8 cellular contexts compared by ENCODE assay signal in genomic region chr3:134486577-134487041, GRCh38. TPM values are rescaled to one million over a fixed set of nuclear protein-coding genes. Genes with fewer than 3 reads are reported as not detected.
DNase-seq lines count a peak whose midpoint lies in the region; ATAC-seq and TF ChIP-seq lines count a peak whose summit lies in the region.

No MANE protein-coding gene starts in this region.

- H3K4me1 Mint-ChIP-seq in activated naive CD4-positive, alpha-beta T cell treated with anti-CD3 and anti-CD28 coated beads for 36 hours (ENCODE audit: low read depth), result peaks cover 47% of the 10 kb centered on the region
- H3K4me1 Mint-ChIP-seq in endothelial cell (ENCODE audit: unreplicated experiment), result peaks cover 41% of the 10 kb centered on the region
- H3K4me1 Mint-ChIP-seq in naive thymus-derived CD8-positive, alpha-beta T cell, result peaks cover 23 to 69% (median 65%) of the 10 kb centered on the region in 4 donors

- peaks cover 12% of the 10 kb centered on the region for H3K36me3 Mint-ChIP-seq in activated naive CD4-positive, alpha-beta T cell treated with anti-CD3 and anti-CD28 coated beads for 36 hours (ENCODE audit: low read depth)
- peaks cover 2% of the 10 kb centered on the region for H3K36me3 Mint-ChIP-seq in endothelial cell (ENCODE audit: low read depth, unreplicated experiment)
- H3K36me3 Mint-ChIP-seq in naive thymus-derived CD8-positive, alpha-beta T cell, result peaks cover 0 to 17% (median 0%) of the 10 kb centered on the region in 3 donors

- H3K36me3 ChIP-seq in SU-DHL-6 (ENCODE audit: low read length), result peaks cover 7% of the 10 kb centered on the region; the same call in 1 of the 2 replicates

- no peaks in the 10 kb centered on the region for H3K27me3 ChIP-seq in SU-DHL-6 (ENCODE audit: low read length)

- POLR2A ChIA-PET in naive thymus-derived CD8-positive, alpha-beta T cell (lab: Charles Lee), result interaction anchor here (1.1 to 3.1 kb wide), 4 partner anchors 8 to 913 kb away, joined by 3 to 25 read pairs (median 10); partner anchors contain the start of genes CDV3 and RYK

- CTCF ChIA-PET in activated naive CD4-positive, alpha-beta T cell treated with anti-CD3 and anti-CD28 coated beads for 36 hours (lab: Charles Lee), result interaction anchor here (6.2 kb wide), 1 partner anchor 13 kb away, joined by 59 read pairs; no protein-coding TSS in a partner anchor

- intact Hi-C loops in activated naive CD4-positive, alpha-beta T cell treated with anti-CD3 and anti-CD28 coated beads for 36 hours (cut with micrococcal nuclease), result loop anchor here (1.0 to 5.0 kb wide), 10 partner anchors 10 to 1824 kb away; partner anchors contain the start of genes MSL2, NPHP3, SRPRB and UBA5

- peak; percentile 34 for DNase-seq in activated naive CD4-positive, alpha-beta T cell treated with anti-CD3 and anti-CD28 coated beads for 36 hours
- DNase-seq in activated naive CD4-positive, alpha-beta T cell treated with Interleukin-2 at 50 U/mL for 16 hours, result no peak
- DNase-seq in endothelial cell (ENCODE audit: low spot score) (no peak), COLO668 (lab: John Stamatoyannopoulos, UW; ENCODE audit: unreplicated experiment) (no peak), ACHN (no peak)
- peak in 8 of 10 donors; percentile 14 to 68 (median 51) for DNase-seq in naive thymus-derived CD8-positive, alpha-beta T cell

- peak overlapping the region; percentile 98 for H3K27ac Mint-ChIP-seq in activated naive CD4-positive, alpha-beta T cell treated with anti-CD3 and anti-CD28 coated beads for 36 hours
- H3K27ac Mint-ChIP-seq in endothelial cell (ENCODE audit: unreplicated experiment), result peak overlapping the region; percentile 91
- peak overlapping the region; percentile 32 to 100 (median 99) for H3K27ac Mint-ChIP-seq in naive thymus-derived CD8-positive, alpha-beta T cell

- TF ChIP-seq CTCF in SU-DHL-6 (IDR thresholded peaks at IDR 0.05; ENCODE audit: insufficient read depth, low read length, poor library complexity, severe bottlenecking) (no peak), endothelial cell (IDR thresholded peaks at IDR 0.05; ENCODE audit: unreplicated experiment) (no peak)

- H3K27me3 Mint-ChIP-seq in activated naive CD4-positive, alpha-beta T cell treated with anti-CD3 and anti-CD28 coated beads for 36 hours (ENCODE audit: low read depth), result no peaks in the 10 kb centered on the region
- H3K27me3 Mint-ChIP-seq in endothelial cell (ENCODE audit: unreplicated experiment), result peaks cover 8% of the 10 kb centered on the region
- H3K27me3 Mint-ChIP-seq in naive thymus-derived CD8-positive, alpha-beta T cell, result no peaks in the 10 kb centered on the region

- in situ Hi-C loops in ACHN (cut with HindIII; ENCODE audit: low pct_ligation_motif_present, low pct_unique_long_range_greater_than_20kb, low sequenced_read_pairs), result loop anchor here (25.0 kb wide), 1 partner anchor 199 kb away; no protein-coding TSS in a partner anchor

- peak overlapping the region; percentile 81 for H3K27ac ChIP-seq in SU-DHL-6 (ENCODE audit: low read depth, low read length)

- H3K4me3 ChIP-seq in SU-DHL-6 (ENCODE audit: insufficient read depth, low read length, poor library complexity, severe bottlenecking), result peak overlapping the region; percentile 99

- no peaks in the 10 kb centered on the region for H3K9me2 ChIP-seq in SU-DHL-6 (replicated peaks; ENCODE audit: insufficient read depth, low read length)

- no peaks in the 10 kb centered on the region for H4K20me1 ChIP-seq in SU-DHL-6 (ENCODE audit: low read depth, low read length)

- peak overlapping the region; percentile 92 for H3K4me2 ChIP-seq in SU-DHL-6 (ENCODE audit: low read depth, low read length, poor library complexity, severe bottlenecking)

- peak; percentile 9 for ATAC-seq in HG03159 (IDR thresholded peaks at IDR 0.05; ENCODE audit: unreplicated experiment)
- peak; percentile 44 to 46 for ATAC-seq in naive thymus-derived CD8-positive, alpha-beta T cell

- peak overlapping the region; percentile 2 for H2AFZ ChIP-seq in SU-DHL-6 (ENCODE audit: low read depth, low read length, severe bottlenecking)

- H3F3A ChIP-seq in SU-DHL-6 (ENCODE audit: insufficient read depth), result peaks cover 12% of the 10 kb centered on the region; the same call in 1 of the 2 replicates

- H3K9ac ChIP-seq in SU-DHL-6 (ENCODE audit: low read length), result peak overlapping the region; percentile 98

- no peaks in the 10 kb centered on the region for H3K9me3 ChIP-seq in SU-DHL-6 (ENCODE audit: insufficient read depth, low read length)

- H3K4me3 Mint-ChIP-seq in activated naive CD4-positive, alpha-beta T cell treated with anti-CD3 and anti-CD28 coated beads for 36 hours, result peak overlapping the region; percentile 87
- peak overlapping the region; percentile 98 for H3K4me3 Mint-ChIP-seq in endothelial cell (ENCODE audit: unreplicated experiment)
- peak overlapping the region; percentile 96 to 100 (median 100) for H3K4me3 Mint-ChIP-seq in naive thymus-derived CD8-positive, alpha-beta T cell

- no peaks in the 10 kb centered on the region for H3K9me3 Mint-ChIP-seq in activated naive CD4-positive, alpha-beta T cell treated with anti-CD3 and anti-CD28 coated beads for 36 hours
- no peaks in the 10 kb centered on the region for H3K9me3 Mint-ChIP-seq in endothelial cell (ENCODE audit: unreplicated experiment)
- H3K9me3 Mint-ChIP-seq in naive thymus-derived CD8-positive, alpha-beta T cell, result no peaks in the 10 kb centered on the region

- peaks cover 77% of the 10 kb centered on the region for H3K79me2 ChIP-seq in SU-DHL-6 (ENCODE audit: insufficient read depth, low read length)

RNA-seq across cellular contexts. Expression of gene CEP63, which starts 0.8 kb away (rescaled TPM):
- 10 to 100 TPM; 26.9 to 27.0 TPM for total RNA-seq in activated naive CD4-positive, alpha-beta T cell treated with anti-CD3 and anti-CD28 coated beads for 36 hours
- 16.8 TPM for total RNA-seq in endothelial cell (ENCODE audit: unreplicated experiment)
- 10 to 100 TPM; 33.0 to 40.1 TPM for total RNA-seq in naive thymus-derived CD8-positive, alpha-beta T cell
- polyA plus RNA-seq in naive thymus-derived CD8-positive, alpha-beta T cell, result 10 to 100 TPM; 16.2 to 32.2 (median 26.0) TPM

RNA-seq across cellular contexts. Expression of gene ANAPC13, which starts 0.8 kb away (rescaled TPM):
- total RNA-seq in activated naive CD4-positive, alpha-beta T cell treated with anti-CD3 and anti-CD28 coated beads for 36 hours, result 10 to 100 TPM; 42.6 to 44.7 TPM
- 59.4 TPM for total RNA-seq in endothelial cell (ENCODE audit: unreplicated experiment)
- total RNA-seq in naive thymus-derived CD8-positive, alpha-beta T cell, result 10 to 100 TPM; 36.1 to 36.4 TPM
- 10 to 100 TPM; 88.9 to 96.1 (median 90.5) TPM for polyA plus RNA-seq in naive thymus-derived CD8-positive, alpha-beta T cell

Comparison
In these comparisons a context has a peak if more than half of its experiments do, and no peak if none do; other contexts are left out.
1. DNase-seq: peak in activated naive CD4-positive, alpha-beta T cell treated with anti-CD3 and anti-CD28 coated beads for 36 hours (single experiment) and naive thymus-derived CD8-positive, alpha-beta T cell (8 of 10); none in activated naive CD4-positive, alpha-beta T cell treated with Interleukin-2 at 50 U/mL for 16 hours (single experiment), endothelial cell (single experiment), COLO668 (single experiment) and ACHN (single experiment).
2. Peak in every context shown above with its lines, with median percentiles within 50 percentile points of each other: H3K27ac Mint-ChIP-seq and H3K4me3 Mint-ChIP-seq.